In the genomic region with DNA sequence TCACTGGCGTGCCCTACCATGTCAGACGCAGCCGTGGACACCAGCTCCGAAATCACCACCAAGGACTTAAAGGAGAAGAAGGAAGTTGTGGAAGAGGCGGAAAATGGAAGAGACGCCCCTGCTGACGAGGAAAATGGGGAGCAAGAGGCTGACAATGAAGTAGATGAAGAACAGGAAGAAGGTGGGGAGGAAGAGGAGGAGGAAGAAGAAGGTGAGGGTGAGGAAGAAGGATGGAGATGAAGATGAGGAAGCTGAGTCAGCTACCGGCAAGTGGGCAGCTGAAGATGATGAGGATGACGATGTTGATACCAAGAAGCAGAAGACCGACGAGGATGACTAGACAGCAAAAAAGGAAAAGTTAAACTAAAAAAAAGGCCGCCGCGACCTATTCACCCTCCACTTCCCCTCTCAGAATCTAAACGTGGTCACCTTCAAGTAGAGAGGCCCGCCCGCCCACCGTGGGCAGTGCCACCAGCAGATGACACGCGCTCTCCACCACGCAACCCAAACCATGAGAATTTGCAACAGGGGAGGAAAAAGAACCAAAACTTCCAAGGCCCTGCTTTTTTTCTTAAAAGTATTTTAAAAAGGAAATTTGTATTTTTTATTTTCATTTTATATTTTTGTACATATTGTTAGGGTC, we compare ENCODE assay signal across 1 cellular context.
TF ChIP-seq lines count a peak whose summit lies in the region.

No MANE protein-coding gene starts in this region.

TF ChIP-seq in HEK293, 187 proteins besides CTCF, POLR2A, EP300 and RAD21 (continued from another document):
- no peak for TF ChIP-seq ZNF529 (tag by site-specific recombination; IDR thresholded peaks at IDR 0.05; ENCODE audit: insufficient replicate concordance)
